In genomic region chr10:73097305-73097670, GRCh38 we compare ENCODE assay signal across 8 cellular contexts. TPM values are rescaled to one million over a fixed set of nuclear protein-coding genes. Genes with fewer than 3 reads are reported as not detected.
DNase-seq lines count a peak whose midpoint lies in the region; ATAC-seq and TF ChIP-seq lines count a peak whose summit lies in the region.

No MANE protein-coding gene starts in this region.

- H3K4me1 ChIP-seq in hepatocyte (ENCODE audit: insufficient read depth) (peaks cover 15% of the 10 kb centered on the region), subcutaneous abdominal adipose tissue (ENCODE audit: control insufficient read depth in 5 of 5, insufficient read depth in 5 of 5, low read length in 5 of 5) (peaks cover 2 to 29% (median 15%) of the 10 kb centered on the region in 5 donors)

- H3K27ac ChIP-seq in hepatocyte (peak overlapping the region; percentile 94), subcutaneous abdominal adipose tissue (ENCODE audit: low read depth, low read length) (peak overlapping the region; percentile 99)

- H3K4me1 Mint-ChIP-seq in activated CD4-positive, alpha-beta T cell treated with anti-CD3 and anti-CD28 coated beads for 36 hours, result peaks cover 23% of the 10 kb centered on the region
- H3K4me1 Mint-ChIP-seq in T-cell, result peaks cover 26 to 36% (median 27%) of the 10 kb centered on the region in 3 donors

- H4K20me1 ChIP-seq in hepatocyte (ENCODE audit: insufficient read depth, poor library complexity, severe bottlenecking), result no peaks in the 10 kb centered on the region

- H3K27me3 Mint-ChIP-seq in activated CD4-positive, alpha-beta T cell treated with anti-CD3 and anti-CD28 coated beads for 36 hours, result no peaks in the 10 kb centered on the region
- H3K27me3 Mint-ChIP-seq in T-cell, result no peaks in the 10 kb centered on the region

- H3K9ac ChIP-seq in subcutaneous abdominal adipose tissue (ENCODE audit: low read length in 5 of 5), result peak overlapping the region; percentile 55 to 97 (median 85)

- POLR2A ChIA-PET in activated CD4-positive, alpha-beta T cell treated with anti-CD3 and anti-CD28 coated beads for 36 hours (lab: Charles Lee), result interaction anchor here (0.6 to 2.7 kb wide), 7 partner anchors 12 to 532 kb away, joined by 3 to 18 read pairs (median 5); partner anchors contain the start of genes ANXA7, DNAJC9 and NUDT13
- POLR2A ChIA-PET in T-cell (lab: Charles Lee), result interaction anchor here (0.6 to 3.0 kb wide), 12 partner anchors 13 to 1585 kb away, joined by 3 to 13 read pairs (median 4); partner anchors contain the start of genes ANXA7 (in 1 of the 2), DNAJC9 (in 1 of the 2), ECD (in 1 of the 2) and FAM149B1 (in 1 of the 2)

- no peak for ATAC-seq in activated CD4-positive, alpha-beta T cell treated with anti-CD3 and anti-CD28 coated beads for 36 hours
- peak in 1 of 4 experiments; percentile 1 for ATAC-seq in T-cell (replicated peaks in 1 of 4)

- H3K4me2 ChIP-seq in hepatocyte, result peak overlapping the region; percentile 68

- CTCF ChIA-PET in activated CD4-positive, alpha-beta T cell treated with anti-CD3 and anti-CD28 coated beads for 36 hours (lab: Charles Lee), result interaction anchor here (0.6 to 4.7 kb wide), 15 partner anchors 12 to 754 kb away, joined by 3 to 47 read pairs (median 3); partner anchors contain the start of genes ECD, FAM149B1 and NUDT13
- CTCF ChIA-PET in T-cell (lab: Charles Lee), result interaction anchor here (0.6 to 4.1 kb wide), 16 partner anchors 10 to 837 kb away, joined by 3 to 48 read pairs (median 5); partner anchors contain the start of genes ECD (in 1 of the 2), FAM149B1 (in 1 of the 2) and NUDT13 (in 1 of the 2)

- WGBS in hepatocyte (ENCODE audit: low lambda C conversion rate, missing lambda C conversion rate), result 10% methylated on average over 4 of the region's 4 CpGs

- TF ChIP-seq CTCF in hepatocyte (IDR thresholded peaks at IDR 0.05; ENCODE audit: poor library complexity), result no peak

- H3K9me3 ChIP-seq in hepatocyte (ENCODE audit: low read depth) (no peaks in the 10 kb centered on the region), subcutaneous abdominal adipose tissue (ENCODE audit: control insufficient read depth in 5 of 5, low read length in 5 of 5) (no peaks in the 10 kb centered on the region)

- intact Hi-C loops in activated CD4-positive, alpha-beta T cell treated with anti-CD3 and anti-CD28 coated beads for 36 hours (cut with DNase I, micrococcal nuclease), result loop anchor here (1.0 to 10.0 kb wide), 11 partner anchors 14 to 1246 kb away; partner anchors contain the start of genes ECD (in 2 of the 2), FAM149B1 (in 2 of the 2), NUDT13 (in 2 of the 2) and DNAJB12 (in 1 of the 2)

- H3K9me2 ChIP-seq in hepatocyte (replicated peaks; ENCODE audit: insufficient read depth), result no peaks in the 10 kb centered on the region

- no peak for DNase-seq in activated CD4-positive, alpha-beta T cell treated with anti-CD3 and anti-CD28 coated beads for 36 hours
- no peak for DNase-seq in activated CD4-positive, alpha-beta T cell treated with anti-CD3 and anti-CD28 coated beads, Interleukin-2, amount 50 U/mL, for 48 hours
- DNase-seq in T-cell (no peak), hepatocyte (ENCODE audit: low spot score) (peak; percentile 19), amniotic stem cell (lab: John Stamatoyannopoulos, UW) (no peak), AG20443 (ENCODE audit: low spot score) (no peak), SK-N-DZ (ENCODE audit: low spot score) (no peak)

- peaks cover 25% of the 10 kb centered on the region for H3K79me2 ChIP-seq in hepatocyte

- H3K4me3 ChIP-seq in hepatocyte, result no peak overlapping the region
- H3K4me3 ChIP-seq in subcutaneous abdominal adipose tissue (ENCODE audit: low read depth in 1 of 5, low read length in 5 of 5), result peak overlapping the region; percentile 44 to 91 (median 68)

- H3K36me3 ChIP-seq in hepatocyte (replicated peaks; ENCODE audit: insufficient read depth, low read depth), result no peaks in the 10 kb centered on the region
- H3K36me3 ChIP-seq in subcutaneous abdominal adipose tissue (ENCODE audit: control insufficient read depth in 5 of 5, insufficient read depth in 5 of 5, low read length in 5 of 5), result no peaks in the 10 kb centered on the region

- H3K27ac Mint-ChIP-seq in activated CD4-positive, alpha-beta T cell treated with anti-CD3 and anti-CD28 coated beads for 36 hours, result peak overlapping the region; percentile 84
- H3K27ac Mint-ChIP-seq in T-cell, result peak overlapping the region; percentile 88 to 93

- H2AFZ ChIP-seq in hepatocyte, result peak overlapping the region; percentile 65

- H3K36me3 Mint-ChIP-seq in activated CD4-positive, alpha-beta T cell treated with anti-CD3 and anti-CD28 coated beads for 36 hours (ENCODE audit: low read depth), result peaks cover 18% of the 10 kb centered on the region
- H3K36me3 Mint-ChIP-seq in T-cell, result peaks cover 3% of the 10 kb centered on the region

- H3K9me3 Mint-ChIP-seq in activated CD4-positive, alpha-beta T cell treated with anti-CD3 and anti-CD28 coated beads for 36 hours (ENCODE audit: low read depth), result no peaks in the 10 kb centered on the region
- H3K9me3 Mint-ChIP-seq in T-cell, result no peaks in the 10 kb centered on the region

- H3K27me3 ChIP-seq in hepatocyte, result no peaks in the 10 kb centered on the region
- H3K27me3 ChIP-seq in subcutaneous abdominal adipose tissue (ENCODE audit: control insufficient read depth in 5 of 5, insufficient read depth in 4 of 5, low read length in 5 of 5), result no peaks in the 10 kb centered on the region

- H3K4me3 Mint-ChIP-seq in activated CD4-positive, alpha-beta T cell treated with anti-CD3 and anti-CD28 coated beads for 36 hours, result peak overlapping the region; percentile 86
- H3K4me3 Mint-ChIP-seq in T-cell, result peak overlapping the region; percentile 90 to 95 (median 95)

RNA-seq across cellular contexts. Expression of gene P4HA1, which starts 0.6 kb away (rescaled TPM):
- 10 to 100 TPM; 51.8 to 58.5 TPM for total RNA-seq in activated CD4-positive, alpha-beta T cell treated with anti-CD3 and anti-CD28 coated beads for 36 hours
- total RNA-seq in T-cell, result 10 to 100 TPM; 11.3 to 15.4 (median 13.0) TPM
- total RNA-seq in hepatocyte, result 145 TPM in 2 replicates
- 140 and 149 TPM in 2 replicates for polyA plus RNA-seq in hepatocyte
- 27.7 and 29.0 TPM in 2 replicates for polyA plus RNA-seq in SK-N-DZ (2014; cell fraction: cytosol; rRNA removed)
- polyA plus RNA-seq in SK-N-DZ (2014; cell fraction: nucleus; rRNA removed), result 17.7 and 20.4 TPM in 2 replicates

RNA-seq across cellular contexts. Expression of gene NUDT13, which starts 13.0 kb away (rescaled TPM):
- 1 to 10 TPM; 1.6 to 2.2 TPM for total RNA-seq in activated CD4-positive, alpha-beta T cell treated with anti-CD3 and anti-CD28 coated beads for 36 hours
- 1 to 10 TPM in 4 of 5 donors, under 1 TPM in 1; 0.49 to 3.3 (median 2.2) TPM for total RNA-seq in T-cell
- 3.4 and 3.9 TPM in 2 replicates for total RNA-seq in hepatocyte
- 1.9 and 2.1 TPM in 2 replicates for polyA plus RNA-seq in hepatocyte
- polyA plus RNA-seq in SK-N-DZ (2014; cell fraction: cytosol; rRNA removed), result 2.2 and 3.1 TPM in 2 replicates
- 4.6 and 5.6 TPM in 2 replicates for polyA plus RNA-seq in SK-N-DZ (2014; cell fraction: nucleus; rRNA removed)
